3 cellular contexts compared by ENCODE assay signal in the genomic region with DNA sequence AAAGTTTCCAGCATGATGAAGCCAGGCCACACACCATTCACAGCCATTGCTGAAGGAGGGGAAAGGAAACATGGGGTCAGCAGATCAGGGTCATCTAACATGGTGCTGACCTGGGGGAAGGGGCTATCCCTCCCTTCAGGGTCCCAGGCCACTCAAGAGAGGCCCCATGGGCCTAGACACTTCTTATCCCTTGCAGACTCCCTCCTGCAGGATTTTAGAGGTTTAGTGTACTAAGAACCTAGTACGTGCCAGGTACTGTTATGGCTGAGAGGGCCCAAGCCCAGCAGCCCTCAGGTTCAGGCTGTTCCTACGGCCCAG.
TF ChIP-seq lines count a peak whose summit lies in the region.

No MANE protein-coding gene starts in this region.

TF ChIP-seq in SK-N-SH, 30 proteins besides CTCF, POLR2A, EP300 and RAD21 (continues in another document):
- TF ChIP-seq GATA2 (CRISPR knock-in tag; IDR thresholded peaks at IDR 0.05) (no peak), RFX5 (IDR thresholded peaks at IDR 0.05; ENCODE audit: low read length) (no peak), TAF1 (IDR thresholded peaks at IDR 0.05; ENCODE audit: borderline replicate concordance, low read depth, low read length) (no peak), SMC3 (IDR thresholded peaks at IDR 0.05; ENCODE audit: low read depth, low read length) (no peak), NRF1 (IDR thresholded peaks at IDR 0.05; ENCODE audit: low read depth, low read length) (no peak), REST (IDR thresholded peaks at IDR 0.05; ENCODE audit: low read depth, low read length) (no peak), IRF3 (IDR thresholded peaks at IDR 0.05; ENCODE audit: low read depth, low read length) (no peak), RXRA (IDR thresholded peaks at IDR 0.05; ENCODE audit: borderline replicate concordance, low read depth) (no peak), MXI1 (IDR thresholded peaks at IDR 0.05; ENCODE audit: low read depth, low read length) (no peak), TEAD4 (IDR thresholded peaks at IDR 0.05; ENCODE audit: borderline replicate concordance, insufficient read depth) (no peak), EZH2phosphoT487 (IDR thresholded peaks at IDR 0.05; ENCODE audit: borderline replicate concordance, low read depth) (no peak), NFIC (IDR thresholded peaks at IDR 0.05; ENCODE audit: borderline replicate concordance) (no peak), RCOR1 (IDR thresholded peaks at IDR 0.05; ENCODE audit: low read length) (no peak), SIN3A (IDR thresholded peaks at IDR 0.05; ENCODE audit: borderline replicate concordance, low read depth, low read length) (no peak)
- TF ChIP-seq, protein P1, sequence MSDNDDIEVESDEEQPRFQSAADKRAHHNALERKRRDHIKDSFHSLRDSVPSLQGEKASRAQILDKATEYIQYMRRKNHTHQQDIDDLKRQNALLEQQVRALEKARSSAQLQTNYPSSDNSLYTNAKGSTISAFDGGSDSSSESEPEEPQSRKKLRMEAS (IDR thresholded peaks at IDR 0.05; ENCODE audit: low read depth) = no peak

TF ChIP-seq in SK-N-SH treated with all-trans-retinoic acid at 6 μM for 48 hours, 23 proteins besides CTCF, POLR2A, EP300 and RAD21:
- TF ChIP-seq CSRNP3 (CRISPR knock-in tag; IDR thresholded peaks at IDR 0.05) (no peak), TCF4 (CRISPR knock-in tag; IDR thresholded peaks at IDR 0.05; ENCODE audit: borderline replicate concordance) (no peak), ISL1 (CRISPR knock-in tag; IDR thresholded peaks at IDR 0.05) (no peak), ZNF565 (CRISPR knock-in tag; conservative IDR thresholded peaks at IDR 0.05; ENCODE audit: low read depth) (no peak), ESRRG (CRISPR knock-in tag; IDR thresholded peaks at IDR 0.05) (no peak), GLIS3 (CRISPR knock-in tag; IDR thresholded peaks at IDR 0.05) (no peak), PPARA (CRISPR knock-in tag; IDR thresholded peaks at IDR 0.05; ENCODE audit: borderline replicate concordance) (no peak), POU6F1 (CRISPR knock-in tag; IDR thresholded peaks at IDR 0.05; ENCODE audit: borderline replicate concordance, low read depth) (no peak), TSHZ2 (CRISPR knock-in tag; IDR thresholded peaks at IDR 0.05) (no peak), TOX (CRISPR knock-in tag; IDR thresholded peaks at IDR 0.05; ENCODE audit: borderline replicate concordance) (no peak), CSDC2 (CRISPR knock-in tag; IDR thresholded peaks at IDR 0.05) (no peak), OSR1 (CRISPR knock-in tag; IDR thresholded peaks at IDR 0.05) (no peak), ZNF70 (CRISPR knock-in tag; IDR thresholded peaks at IDR 0.05) (no peak), ZFP30 (CRISPR knock-in tag; IDR thresholded peaks at IDR 0.05) (no peak), ZFP3 (CRISPR knock-in tag; IDR thresholded peaks at IDR 0.05) (no peak), ZNF8 (CRISPR knock-in tag; IDR thresholded peaks at IDR 0.05) (no peak), ARNTL (CRISPR knock-in tag; IDR thresholded peaks at IDR 0.05; ENCODE audit: borderline replicate concordance, low read depth) (no peak), SNAI2 (CRISPR knock-in tag; IDR thresholded peaks at IDR 0.05) (no peak)
- TF ChIP-seq, protein P2, sequence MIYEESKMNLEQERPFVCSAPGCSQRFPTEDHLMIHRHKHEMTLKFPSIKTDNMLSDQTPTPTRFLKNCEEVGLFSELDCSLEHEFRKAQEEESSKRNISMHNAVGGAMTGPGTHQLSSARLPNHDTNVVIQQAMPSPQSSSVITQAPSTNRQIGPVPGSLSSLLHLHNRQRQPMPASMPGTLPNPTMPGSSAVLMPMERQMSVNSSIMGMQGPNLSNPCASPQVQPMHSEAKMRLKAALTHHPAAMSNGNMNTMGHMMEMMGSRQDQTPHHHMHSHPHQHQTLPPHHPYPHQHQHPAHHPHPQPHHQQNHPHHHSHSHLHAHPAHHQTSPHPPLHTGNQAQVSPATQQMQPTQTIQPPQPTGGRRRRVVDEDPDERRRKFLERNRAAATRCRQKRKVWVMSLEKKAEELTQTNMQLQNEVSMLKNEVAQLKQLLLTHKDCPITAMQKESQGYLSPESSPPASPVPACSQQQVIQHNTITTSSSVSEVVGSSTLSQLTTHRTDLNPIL (CRISPR knock-in tag; IDR thresholded peaks at IDR 0.05; ENCODE audit: low read depth) = no peak

TF ChIP-seq in K562, 482 proteins besides CTCF, POLR2A, EP300 and RAD21:
- TF ChIP-seq HLTF (IDR thresholded peaks at IDR 0.05) (no peak), MCM2 (IDR thresholded peaks at IDR 0.05; ENCODE audit: low read depth) (no peak), PHTF2 (CRISPR knock-in tag; IDR thresholded peaks at IDR 0.05) (no peak)
- TF ChIP-seq, protein P3, sequence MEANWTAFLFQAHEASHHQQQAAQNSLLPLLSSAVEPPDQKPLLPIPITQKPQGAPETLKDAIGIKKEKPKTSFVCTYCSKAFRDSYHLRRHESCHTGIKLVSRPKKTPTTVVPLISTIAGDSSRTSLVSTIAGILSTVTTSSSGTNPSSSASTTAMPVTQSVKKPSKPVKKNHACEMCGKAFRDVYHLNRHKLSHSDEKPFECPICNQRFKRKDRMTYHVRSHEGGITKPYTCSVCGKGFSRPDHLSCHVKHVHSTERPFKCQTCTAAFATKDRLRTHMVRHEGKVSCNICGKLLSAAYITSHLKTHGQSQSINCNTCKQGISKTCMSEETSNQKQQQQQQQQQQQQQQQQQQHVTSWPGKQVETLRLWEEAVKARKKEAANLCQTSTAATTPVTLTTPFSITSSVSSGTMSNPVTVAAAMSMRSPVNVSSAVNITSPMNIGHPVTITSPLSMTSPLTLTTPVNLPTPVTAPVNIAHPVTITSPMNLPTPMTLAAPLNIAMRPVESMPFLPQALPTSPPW (CRISPR knock-in tag; IDR thresholded peaks at IDR 0.05) = no peak
